Comparison of ENCODE assay signal across 8 cellular contexts in the genomic region with DNA sequence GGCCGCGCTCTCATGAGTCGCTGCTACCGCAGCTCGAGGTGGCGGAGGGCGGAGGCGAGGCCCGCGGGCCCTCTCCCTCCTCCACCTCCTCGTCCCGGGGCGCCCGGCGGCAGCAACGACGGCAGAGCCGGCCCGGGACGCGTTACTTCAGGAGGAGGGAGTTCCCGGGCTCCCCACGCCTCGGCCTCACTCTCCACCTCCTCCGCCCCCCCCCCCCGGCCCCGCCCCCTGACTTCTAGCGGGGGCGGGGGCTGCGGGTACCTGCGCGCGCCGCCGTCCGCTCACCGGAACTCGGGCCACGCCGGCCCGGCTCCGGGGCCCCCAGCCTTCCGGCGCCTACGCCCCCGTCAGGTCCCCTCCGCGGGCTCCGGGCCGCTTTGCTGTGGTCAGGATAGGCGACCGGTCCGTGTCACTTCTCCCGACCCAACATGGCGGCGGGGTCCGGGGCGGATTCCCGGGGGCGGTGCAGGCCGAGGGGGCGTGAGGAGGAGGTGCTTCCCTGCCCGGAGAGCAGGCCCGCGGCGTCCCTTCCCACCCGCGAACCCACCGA. TPM values are rescaled to one million over a fixed set of nuclear protein-coding genes. Genes with fewer than 3 reads are reported as not detected.
DNase-seq lines count a peak whose midpoint lies in the region; ATAC-seq and TF ChIP-seq lines count a peak whose summit lies in the region.

A gene (minus strand): TSS at position 120 of the 550 bp plus-strand sequence. CDS start 55,415 bp downstream, outside the sequence.

- H3K27me3 Mint-ChIP-seq in activated T-cell treated with anti-CD3 and anti-CD28 coated beads, Interleukin-2, amount 50 U/mL, for 24 hours = no peaks in the 10 kb centered on the region
- H3K27me3 Mint-ChIP-seq in naive B cell = peaks cover 59 to 72% (median 66%) of the 10 kb centered on the region in 3 donors

- WGBS in esophagus, 2 donors = 0 to 1% methylated on average over 41 to 69 of the region's 69 CpGs

- DNase-seq in BE2C (peak; percentile 50), NT2/D1 (ENCODE audit: low read depth, low spot score) (no peak), naive B cell (no peak)
- DNase-seq in activated T-cell treated with anti-CD3 and anti-CD28 coated beads, Interleukin-2, amount 50 U/mL, for 24 hours = peak; percentile 84
- peak; percentile 73 to 95 for DNase-seq in stimulated activated effector memory CD8-positive, alpha-beta T cell treated with anti-CD3 and anti-CD28 coated beads, Interleukin-12 subunit alpha, Interleukin-12 subunit beta, amount 100 ng/mL, for 72 hours (ENCODE audit: low spot score in 2 of 2)

- H3K4me1 Mint-ChIP-seq in activated T-cell treated with anti-CD3 and anti-CD28 coated beads, Interleukin-2, amount 50 U/mL, for 24 hours (ENCODE audit: low read depth) = peaks cover 78% of the 10 kb centered on the region
- H3K4me1 Mint-ChIP-seq in naive B cell = peaks cover 16 to 24% (median 19%) of the 10 kb centered on the region in 3 donors
- H3K4me1 Mint-ChIP-seq in stimulated activated effector memory CD8-positive, alpha-beta T cell treated with anti-CD3 and anti-CD28 coated beads, Interleukin-12 subunit alpha, Interleukin-12 subunit beta, amount 100 ng/mL, for 72 hours = peaks cover 69% of the 10 kb centered on the region

- peaks cover 19% of the 10 kb centered on the region for H3K36me3 Mint-ChIP-seq in activated T-cell treated with anti-CD3 and anti-CD28 coated beads, Interleukin-2, amount 50 U/mL, for 24 hours (ENCODE audit: low read depth)
- peaks cover 0 to 10% of the 10 kb centered on the region in 2 donors for H3K36me3 Mint-ChIP-seq in naive B cell
- H3K36me3 Mint-ChIP-seq in stimulated activated effector memory CD8-positive, alpha-beta T cell treated with anti-CD3 and anti-CD28 coated beads, Interleukin-12 subunit alpha, Interleukin-12 subunit beta, amount 100 ng/mL, for 72 hours = peaks cover 43% of the 10 kb centered on the region

- H3K36me3 ChIP-seq in BE2C = no peaks in the 10 kb centered on the region
- H3K36me3 ChIP-seq in NT2/D1 (ENCODE audit: insufficient read depth, insufficient read length, low read length) = no peaks in the 10 kb centered on the region
- H3K36me3 ChIP-seq in esophagus (ENCODE audit: control insufficient read depth in 2 of 2, insufficient read depth in 2 of 2, low read length in 1 of 2) = no peaks in the 10 kb centered on the region

- peak; percentile 58 for ATAC-seq in GM18909 (IDR thresholded peaks at IDR 0.05; ENCODE audit: poor library complexity, unreplicated experiment)
- ATAC-seq in HG03159 (IDR thresholded peaks at IDR 0.05; ENCODE audit: unreplicated experiment) = peak; percentile 43
- ATAC-seq in naive B cell (ENCODE audit: low read depth in 2 of 2) = peak; percentile 8 to 11
- ATAC-seq in stimulated activated effector memory CD8-positive, alpha-beta T cell treated with anti-CD3 and anti-CD28 coated beads, Interleukin-12 subunit alpha, Interleukin-12 subunit beta, amount 100 ng/mL, for 72 hours = peak; percentile 74

- H3K9me3 ChIP-seq in BE2C = no peaks in the 10 kb centered on the region
- no peaks in the 10 kb centered on the region for H3K9me3 ChIP-seq in NT2/D1 (ENCODE audit: insufficient read depth, low read length)
- no peaks in the 10 kb centered on the region for H3K9me3 ChIP-seq in esophagus (ENCODE audit: control insufficient read depth in 2 of 2, insufficient read depth in 1 of 2, low read depth in 1 of 2, low read length in 1 of 2)

- peak within 1 kb of the TSS; percentile 86 for H3K9ac ChIP-seq in NT2/D1 (ENCODE audit: insufficient read length, low read depth)

- H3K4me3 Mint-ChIP-seq in activated T-cell treated with anti-CD3 and anti-CD28 coated beads, Interleukin-2, amount 50 U/mL, for 24 hours = peak within 1 kb of the TSS; percentile 89
- H3K4me3 Mint-ChIP-seq in naive B cell = peak within 1 kb of the TSS; percentile 41 to 93 (median 78)
- H3K4me3 Mint-ChIP-seq in stimulated activated effector memory CD8-positive, alpha-beta T cell treated with anti-CD3 and anti-CD28 coated beads, Interleukin-12 subunit alpha, Interleukin-12 subunit beta, amount 100 ng/mL, for 72 hours = peak within 1 kb of the TSS; percentile 87

- peak within 1 kb of the TSS; percentile 90 to 99 for H3K27ac ChIP-seq in esophagus (ENCODE audit: low read depth in 2 of 2, low read length in 1 of 2)

- peaks cover 1% of the 10 kb centered on the region for H3K9me3 Mint-ChIP-seq in activated T-cell treated with anti-CD3 and anti-CD28 coated beads, Interleukin-2, amount 50 U/mL, for 24 hours
- H3K9me3 Mint-ChIP-seq in naive B cell = peaks cover 3 to 51% (median 18%) of the 10 kb centered on the region in 7 donors
- H3K9me3 Mint-ChIP-seq in stimulated activated effector memory CD8-positive, alpha-beta T cell treated with anti-CD3 and anti-CD28 coated beads, Interleukin-12 subunit alpha, Interleukin-12 subunit beta, amount 100 ng/mL, for 72 hours = no peaks in the 10 kb centered on the region

- no peaks in the 10 kb centered on the region for H3K4me1 ChIP-seq in BE2C
- H3K4me1 ChIP-seq in NT2/D1 (ENCODE audit: insufficient read depth, insufficient read length) = no peaks in the 10 kb centered on the region
- H3K4me1 ChIP-seq in esophagus (ENCODE audit: control insufficient read depth in 2 of 2, insufficient read depth in 2 of 2, low read length in 1 of 2) = peaks cover 0 to 5% of the 10 kb centered on the region in 2 donors

- H3K27me3 ChIP-seq in BE2C = peaks cover 51% of the 10 kb centered on the region
- H3K27me3 ChIP-seq in NT2/D1 (ENCODE audit: insufficient read depth, insufficient read length) = no peaks in the 10 kb centered on the region
- no peaks in the 10 kb centered on the region for H3K27me3 ChIP-seq in esophagus (ENCODE audit: control insufficient read depth in 1 of 2, insufficient read depth in 2 of 2, low read length in 2 of 2)

- peak within 1 kb of the TSS; percentile 100 for H3K27ac Mint-ChIP-seq in activated T-cell treated with anti-CD3 and anti-CD28 coated beads, Interleukin-2, amount 50 U/mL, for 24 hours
- peak within 1 kb of the TSS in 5 of 6 donors; percentile 30 to 83 (median 57) for H3K27ac Mint-ChIP-seq in naive B cell
- peak within 1 kb of the TSS; percentile 99 for H3K27ac Mint-ChIP-seq in stimulated activated effector memory CD8-positive, alpha-beta T cell treated with anti-CD3 and anti-CD28 coated beads, Interleukin-12 subunit alpha, Interleukin-12 subunit beta, amount 100 ng/mL, for 72 hours

- peak within 1 kb of the TSS; percentile 49 for H3K4me3 ChIP-seq in BE2C (ENCODE audit: low read depth, low read length)
- peak within 1 kb of the TSS; percentile 77 for H3K4me3 ChIP-seq in NT2/D1 (ENCODE audit: insufficient read length, low read depth)
- peak within 1 kb of the TSS; percentile 84 to 98 for H3K4me3 ChIP-seq in esophagus (ENCODE audit: low read depth in 1 of 2, low read length in 2 of 2)

- TF ChIP-seq CTCF in BE2C (IDR thresholded peaks at IDR 0.05; ENCODE audit: low read depth, low read length) = no peak

RNA-seq across cellular contexts. Expression of the gene that starts here (rescaled TPM):
- polyA plus RNA-seq in BE2C (2012; ENCODE audit: insufficient read depth, insufficient read length, low read depth) = not detected
- polyA plus RNA-seq in esophagus = 10 to 100 TPM; 15.4 to 18.4 TPM
- polyA plus RNA-seq in naive B cell (ENCODE audit: low read depth in 6 of 6) = not detected

Comparison
In these comparisons a context has a peak if more than half of its experiments do, and no peak if none do; other contexts are left out.
1. RNA of the gene that starts here (polyA plus RNA-seq): 15.4 to 18.4 TPM in esophagus; not detected in naive B cell; every median in the first group is over 10 times any median in the second.
2. Peak in ATAC-seq in naive B cell; RNA of the gene not detected or under 1 TPM.
3. DNase-seq: peak in BE2C (single experiment), activated T-cell treated with anti-CD3 and anti-CD28 coated beads, Interleukin-2, amount 50 U/mL, for 24 hours (single experiment) and stimulated activated effector memory CD8-positive, alpha-beta T cell treated with anti-CD3 and anti-CD28 coated beads, Interleukin-12 subunit alpha, Interleukin-12 subunit beta, amount 100 ng/mL, for 72 hours (2 of 2); none in NT2/D1 (single experiment) and naive B cell (single experiment).
4. ATAC-seq: peak in every context shown above with its lines; median percentile 74 in stimulated activated effector memory CD8-positive, alpha-beta T cell treated with anti-CD3 and anti-CD28 coated beads, Interleukin-12 subunit alpha, Interleukin-12 subunit beta, amount 100 ng/mL, for 72 hours; 58 in GM18909; 43 in HG03159; 10 in naive B cell.
5. Peak in every context shown above with its lines, with median percentiles within 50 percentile points of each other: H3K4me3 ChIP-seq, H3K27ac Mint-ChIP-seq and H3K4me3 Mint-ChIP-seq.